ENCODE assay signal across 20 cellular contexts in the genomic region with DNA sequence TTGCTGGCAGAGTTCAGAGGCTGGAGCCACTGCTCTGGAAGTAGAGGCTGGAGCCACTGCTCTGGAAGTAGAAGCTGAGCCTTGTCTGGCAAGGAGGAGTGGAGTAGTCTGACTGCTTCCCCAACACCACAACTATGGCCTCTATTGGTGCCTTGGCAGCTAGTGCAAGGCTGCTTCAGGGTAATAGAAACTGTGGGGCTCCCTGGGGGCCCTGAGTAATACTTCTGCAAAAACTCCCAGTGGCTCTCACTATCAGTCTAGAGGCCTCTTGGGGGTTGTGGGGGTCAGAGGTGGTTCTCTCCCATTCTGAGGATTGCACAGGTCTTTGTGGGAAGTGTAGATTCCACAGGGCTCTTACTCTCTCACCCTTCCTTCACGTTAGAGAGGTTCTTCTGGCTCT.
"Had no signal": no experiment of that assay in that cellular context is flagged by ENCODE, and none has a peak within 500 bp of the region (broad histone marks: within the 10 kb centered on the region; RNA-seq: fewer than 3 reads in every experiment).

No MANE protein-coding gene starts in this region.

- H3K27me3 ChIP-seq: dorsolateral prefrontal cortex, esophagus muscularis mucosa, gastrocnemius medialis, heart right ventricle, left lung had no signal

- DNase-seq: dermis blood vessel endothelial cell; dorsolateral prefrontal cortex; effector CD4-positive, alpha-beta T cell; effector memory CD4-positive, alpha-beta T cell; foreskin melanocyte; gastrocnemius medialis; glutamatergic neuron; head of caudate nucleus; heart right ventricle; hippocampal formation; left cardiac atrium; left lung; left ventricle myocardium superior; lower lobe of right lung; mesenchymal stem cell; mucosa of descending colon; naive B cell had no signal

- ATAC-seq: gastrocnemius medialis, left cardiac atrium, left lung, left ventricle myocardium superior, mucosa of descending colon had no signal

- H3K27me3 Mint-ChIP-seq: naive B cell had no signal

- H3K4me1 Mint-ChIP-seq: mesothelial cell of epicardium, naive B cell had no signal

- H3K4me3 ChIP-seq: coronary artery, dorsolateral prefrontal cortex, esophagus muscularis mucosa, gastrocnemius medialis, heart right ventricle, left lung, lower lobe of right lung, mucosa of descending colon had no signal

- H3K36me3 Mint-ChIP-seq: naive B cell had no signal

- H3K27ac ChIP-seq: coronary artery, dorsolateral prefrontal cortex, esophagus muscularis mucosa, gastrocnemius medialis, heart right ventricle, left lung, lower lobe of right lung had no signal

- H3K9me3 ChIP-seq: lower lobe of right lung had no signal

- H3K4me3 Mint-ChIP-seq: mesothelial cell of epicardium, naive B cell had no signal

- H3K27ac Mint-ChIP-seq: mesothelial cell of epicardium, naive B cell had no signal

- H3K36me3 ChIP-seq: esophagus muscularis mucosa, gastrocnemius medialis, heart right ventricle, left lung, lower lobe of right lung had no signal

- H3K4me1 ChIP-seq: esophagus muscularis mucosa, gastrocnemius medialis, heart right ventricle, left lung, lower lobe of right lung had no signal
